8 cellular contexts compared by ENCODE assay signal in genomic region chr1:61076728-61077675, GRCh38. TPM values are rescaled to one million over a fixed set of nuclear protein-coding genes. Genes with fewer than 3 reads are reported as not detected.
DNase-seq lines count a peak whose midpoint lies in the region; ATAC-seq, FAIRE-seq and TF ChIP-seq lines count a peak whose summit lies in the region.

No MANE protein-coding gene starts in this region.

- DNase-seq in NB4 (ENCODE audit: low read depth) (peak; percentile 96), SK-N-DZ (ENCODE audit: low spot score) (peak; percentile 93), cardiac muscle cell (ENCODE audit: low read depth in 1 of 2, low spot score in 1 of 2) (peak; percentile 96), pancreas (peak; percentile 83 to 92 (median 85)), transverse colon (peak; percentile 93)
- DNase-seq in activated naive CD8-positive, alpha-beta T cell treated with anti-CD3 and anti-CD28 coated beads for 36 hours = peak; percentile 80

- TF ChIP-seq POLR2A in NB4 (IDR thresholded peaks at IDR 0.05; ENCODE audit: extremely low read depth, insufficient read length) (no peak), transverse colon (IDR thresholded peaks at IDR 0.05) (peak; percentile 61)

- peak overlapping the region; percentile 87 for H3K27ac Mint-ChIP-seq in activated naive CD8-positive, alpha-beta T cell treated with anti-CD3 and anti-CD28 coated beads for 36 hours

- TF ChIP-seq CTCF in NB4 (IDR thresholded peaks at IDR 0.05; ENCODE audit: low read depth, low read length) (no peak), cardiac muscle cell (IDR thresholded peaks at IDR 0.05; ENCODE audit: low read depth, low read length) (no peak), pancreas (IDR thresholded peaks at IDR 0.05) (no peak), transverse colon (IDR thresholded peaks at IDR 0.05) (peak in 2 of 5 experiments; percentile 17 to 23)

- H3K27me3 ChIP-seq in cardiac muscle cell (no peaks in the 10 kb centered on the region), pancreas (no peaks in the 10 kb centered on the region), transverse colon (no peaks in the 10 kb centered on the region)

- peaks cover 45% of the 10 kb centered on the region for H3K4me1 Mint-ChIP-seq in activated naive CD8-positive, alpha-beta T cell treated with anti-CD3 and anti-CD28 coated beads for 36 hours

- whole genome bisulfite sequencing in pancreas, 2 donors = 0 to 1% methylated on average over 45 to 49 of the region's 49 CpGs
- 0% methylated on average over 27 to 49 of the region's 49 CpGs for WGBS in transverse colon (ENCODE audit: low coverage in 1 of 2), 2 donors

- in situ Hi-C loops in transverse colon (cut with MboI; ENCODE audit: low pct_ligation_motif_present in 1 of 4, low pct_unique_long_range_greater_than_20kb in 1 of 4, low sequenced_read_pairs in 3 of 4) = no loop called here

- intact Hi-C loops in pancreas (cut with DNase I) (no loop called here), transverse colon (cut with DNase I; ENCODE audit: low total_unique reads) (no loop called here)

- peak overlapping the region; percentile 93 for H3K4me3 Mint-ChIP-seq in activated naive CD8-positive, alpha-beta T cell treated with anti-CD3 and anti-CD28 coated beads for 36 hours

- no peaks in the 10 kb centered on the region for H3K9me3 ChIP-seq in cardiac muscle cell (ENCODE audit: low read depth)
- H3K9me3 ChIP-seq in pancreas = no peaks in the 10 kb centered on the region
- no peaks in the 10 kb centered on the region for H3K9me3 ChIP-seq in transverse colon

- TF ChIP-seq EP300 in transverse colon (IDR thresholded peaks at IDR 0.05; ENCODE audit: low read depth) = no peak

- H3K4me1 ChIP-seq in cardiac muscle cell (ENCODE audit: low read depth) = peaks cover 34% of the 10 kb centered on the region
- H3K4me1 ChIP-seq in pancreas = peaks cover 25 to 44% (median 28%) of the 10 kb centered on the region in 3 donors
- H3K4me1 ChIP-seq in transverse colon = peaks cover 27 to 48% (median 44%) of the 10 kb centered on the region in 4 donors

- H3K4me3 ChIP-seq in NB4 (ENCODE audit: low read depth, low read length) (peak overlapping the region; percentile 73), cardiac muscle cell (peak overlapping the region; percentile 72), pancreas (peak overlapping the region; percentile 35 to 55 (median 45)), transverse colon (peak overlapping the region; percentile 14 to 66 (median 55))

- H3K27me3 Mint-ChIP-seq in activated naive CD8-positive, alpha-beta T cell treated with anti-CD3 and anti-CD28 coated beads for 36 hours = peaks cover 22% of the 10 kb centered on the region

- peak; percentile 76 for ATAC-seq in HG02588 (IDR thresholded peaks at IDR 0.05; ENCODE audit: unreplicated experiment)
- peak; percentile 69 to 79 (median 77) for ATAC-seq in pancreas

- H3K36me3 ChIP-seq in cardiac muscle cell = no peaks in the 10 kb centered on the region
- no peaks in the 10 kb centered on the region for H3K36me3 ChIP-seq in pancreas
- H3K36me3 ChIP-seq in transverse colon = no peaks in the 10 kb centered on the region

- peak; percentile 96 for FAIRE-seq in G401.6 (lab: Jason Lieb, UNC)
- FAIRE-seq in pancreas (lab: Jason Lieb, UNC) = no peak

- H3K9me3 Mint-ChIP-seq in activated naive CD8-positive, alpha-beta T cell treated with anti-CD3 and anti-CD28 coated beads for 36 hours = no peaks in the 10 kb centered on the region

- no peaks in the 10 kb centered on the region for H3K36me3 Mint-ChIP-seq in activated naive CD8-positive, alpha-beta T cell treated with anti-CD3 and anti-CD28 coated beads for 36 hours

- H3K27ac ChIP-seq in cardiac muscle cell = peak overlapping the region; percentile 78
- peak overlapping the region; percentile 77 to 92 (median 86) for H3K27ac ChIP-seq in pancreas
- peak overlapping the region; percentile 93 to 96 (median 94) for H3K27ac ChIP-seq in transverse colon

RNA-seq across cellular contexts. Expression of gene NFIA, which starts 5.4 kb away (rescaled TPM):
- 0.93 and 1.3 TPM in 2 replicates for polyA plus RNA-seq in SK-N-DZ (2014; cell fraction: cytosol; rRNA removed)
- 0.22 and 0.55 TPM in 2 replicates for polyA plus RNA-seq in SK-N-DZ (2014; cell fraction: nucleus; rRNA removed)
- 1 to 10 TPM; 1.3 to 1.7 TPM for total RNA-seq in activated naive CD8-positive, alpha-beta T cell treated with anti-CD3 and anti-CD28 coated beads for 36 hours
- total RNA-seq in cardiac muscle cell (12.0 and 14.9 TPM in 2 replicates), pancreas (10 to 100 TPM; 29.0 to 48.1 (median 32.8) TPM), transverse colon (10 to 100 TPM; 17.3 to 37.2 (median 29.8) TPM)
- polyA plus RNA-seq in cardiac muscle cell (10.1 and 18.3 TPM in 2 replicates), pancreas (1 to 10 TPM; 4.9 to 5.6 TPM)

Comparison
In these comparisons a context has a peak if more than half of its experiments do, and no peak if none do; other contexts are left out.
1. Peak in every context shown above with its lines: DNase-seq, ATAC-seq, H3K4me3 ChIP-seq and H3K27ac ChIP-seq.